Comparison of ENCODE assay signal across 9 cellular contexts in genomic region chr20:57620274-57620990, GRCh38. TPM values are rescaled to one million over a fixed set of nuclear protein-coding genes. Genes with fewer than 3 reads are reported as not detected.
DNase-seq lines count a peak whose midpoint lies in the region; ATAC-seq and TF ChIP-seq lines count a peak whose summit lies in the region.
"Had no signal": no experiment of that assay in that cellular context is flagged by ENCODE, and none has a peak within 500 bp of the region (broad histone marks: within the 10 kb centered on the region; RNA-seq: fewer than 3 reads in every experiment).

ZBP1 (minus strand) TSS chr20:57620426; CDS start chr20:57620295, 131 bp downstream.

- peak; percentile 32 for DNase-seq in left ventricle myocardium superior
- no peak for DNase-seq in cardiac septum (ENCODE audit: low spot score)
- DNase-seq in left lung: peak; percentile 56 to 77
- no peak for DNase-seq in progenitor cell of endocrine pancreas (ENCODE audit: low spot score, unreplicated experiment)
- no peak for DNase-seq in kidney glomerular epithelial cell (lab: John Stamatoyannopoulos, UW)
- no peak for DNase-seq in HuH-7.5 (ENCODE audit: low spot score)

- no peak within 1 kb of the TSS for H3K4me3 Mint-ChIP-seq in progenitor cell of endocrine pancreas (ENCODE audit: low read depth)

- H3K4me1 ChIP-seq in left lung: peaks cover 0 to 40% of the 10 kb centered on the region in 2 donors
- H3K4me1 ChIP-seq: parathyroid adenoma had no signal

- H3K36me3 ChIP-seq in left lung: no peaks in the 10 kb centered on the region

- H3K27ac Mint-ChIP-seq in progenitor cell of endocrine pancreas: no peak within 1 kb of the TSS

- TF ChIP-seq CTCF in left lung (IDR thresholded peaks at IDR 0.05) (no peak), progenitor cell of endocrine pancreas (IDR thresholded peaks at IDR 0.05; ENCODE audit: unreplicated experiment) (no peak)

- ATAC-seq in left ventricle myocardium superior: no peak
- ATAC-seq in HG03039 (IDR thresholded peaks at IDR 0.05; ENCODE audit: unreplicated experiment): peak; percentile 33
- ATAC-seq in left lung: peak; percentile 11

- peak within 1 kb of the TSS; percentile 29 to 89 for H3K27ac ChIP-seq in left lung
- H3K27ac ChIP-seq: parathyroid adenoma had no signal

- H3K4me1 Mint-ChIP-seq in progenitor cell of endocrine pancreas (ENCODE audit: low read depth): no peaks in the 10 kb centered on the region

- H3K36me3 Mint-ChIP-seq in progenitor cell of endocrine pancreas (ENCODE audit: insufficient read depth): no peaks in the 10 kb centered on the region

- no peaks in the 10 kb centered on the region for H3K9me3 Mint-ChIP-seq in progenitor cell of endocrine pancreas (ENCODE audit: low read depth)

- H3K4me3 ChIP-seq in left lung: peak within 1 kb of the TSS in 1 of 2 donors; percentile 23

- H3K9me3 ChIP-seq in left lung: peaks cover 0 to 6% of the 10 kb centered on the region in 2 donors

- H3K27me3 Mint-ChIP-seq in progenitor cell of endocrine pancreas: peaks cover 33% of the 10 kb centered on the region

- intact Hi-C loops in left ventricle myocardium superior (cut with micrococcal nuclease): no loop called here
- intact Hi-C loops in cardiac septum (cut with DNase I): loop anchor here (10.0 kb wide), 1 partner anchor 554 kb away; no protein-coding TSS in a partner anchor
- intact Hi-C loops in T-helper 2 cell treated with Interferon-gamma antibody and Interleukin-4, amounts not matched to agents 100 ng/mL and 5 ng/mL, for 36 hours (cut with micrococcal nuclease): loop anchor here (2.0 to 5.0 kb wide), 3 partner anchors 34 to 687 kb away; partner anchors contain the start of gene RAB22A
- intact Hi-C loops in left lung (cut with DNase I): no loop called here

- no peaks in the 10 kb centered on the region for H3K27me3 ChIP-seq in left lung

RNA-seq across cellular contexts. Expression of gene ZBP1, which starts in this region (rescaled TPM):
- total RNA-seq in left ventricle myocardium superior: 0.15 TPM
- total RNA-seq in cardiac septum: 0.43 TPM
- 10.1 and 10.5 TPM in 2 replicates for total RNA-seq in T-helper 2 cell treated with Interferon-gamma antibody and Interleukin-4, amounts not matched to agents 100 ng/mL and 5 ng/mL, for 36 hours
- 1 to 10 TPM; 1.0 to 5.3 TPM for total RNA-seq in left lung
- total RNA-seq in progenitor cell of endocrine pancreas: not detected in 2 replicates

Comparison
In these comparisons a context has a peak if more than half of its experiments do, and no peak if none do; other contexts are left out.
1. intact Hi-C loops: an anchor here in cardiac septum (10.0 kb wide) and T-helper 2 cell treated with Interferon-gamma antibody and Interleukin-4, amounts not matched to agents 100 ng/mL and 5 ng/mL, for 36 hours (2.0 to 5.0 kb wide); none called in left ventricle myocardium superior and left lung.
2. Peak in DNase-seq in left ventricle myocardium superior; RNA of the gene not detected or under 1 TPM.
3. DNase-seq: peak in left lung (2 of 2); none in cardiac septum (single experiment), progenitor cell of endocrine pancreas (single experiment), kidney glomerular epithelial cell (single experiment) and HuH-7.5 (single experiment).